ENCODE assay signal across 8 cellular contexts in genomic region chrX:103356897-103357296, GRCh38. TPM values are rescaled to one million over a fixed set of nuclear protein-coding genes. Genes with fewer than 3 reads are reported as not detected.
DNase-seq lines count a peak whose midpoint lies in the region; ATAC-seq, FAIRE-seq and TF ChIP-seq lines count a peak whose summit lies in the region.

No MANE protein-coding gene starts in this region.

- H3K27me3 ChIP-seq in foreskin keratinocyte (no peaks in the 10 kb centered on the region), trophoblast cell (ENCODE audit: insufficient read depth, low read length) (no peaks in the 10 kb centered on the region)

- H4K12ac ChIP-seq in trophoblast cell (ENCODE audit: low read depth, low read length): peak overlapping the region; percentile 8

- H3K4me1 ChIP-seq in foreskin keratinocyte: no peaks in the 10 kb centered on the region
- H3K4me1 ChIP-seq in trophoblast cell (ENCODE audit: control insufficient read depth in 1 of 2, insufficient read depth in 2 of 2, low read length in 2 of 2): no peaks in the 10 kb centered on the region

- no peak overlapping the region for H2AK5ac ChIP-seq in trophoblast cell (ENCODE audit: low read length)

- peak; percentile 53 for ATAC-seq in foreskin keratinocyte

- WGBS in trophoblast cell (ENCODE audit: extremely low coverage, insufficient coverage, insufficient read length): no CpG with 5 or more reads among the region's 13 CpGs

- H3K27ac ChIP-seq in foreskin keratinocyte (peak overlapping the region; percentile 94), trophoblast cell (ENCODE audit: low read depth, low read length) (peak overlapping the region; percentile 89)

- H4K8ac ChIP-seq in trophoblast cell (ENCODE audit: low read depth, low read length): peak overlapping the region; percentile 22

- peak; percentile 10 for DNase-seq in NCI-H748 (lab: John Stamatoyannopoulos, UW; ENCODE audit: unreplicated experiment)
- no peak for DNase-seq in NCI-H748 treated with DMSO at 0.1 percent for 48 hours (lab: John Stamatoyannopoulos, UW)
- DNase-seq in foreskin keratinocyte: no peak
- DNase-seq in trophoblast cell: no peak
- DNase-seq in urothelium cell line (ENCODE audit: low spot score): no peak
- no peak for DNase-seq in NK-92 (lab: John Stamatoyannopoulos, UW; ENCODE audit: unreplicated experiment)
- no peak for DNase-seq in COLO668 (lab: John Stamatoyannopoulos, UW; ENCODE audit: unreplicated experiment)

- peak overlapping the region; percentile 83 for H4K91ac ChIP-seq in trophoblast cell (ENCODE audit: low read depth, low read length)

- H3K9me3 ChIP-seq in trophoblast cell (ENCODE audit: insufficient read depth, low read depth, low read length): no peaks in the 10 kb centered on the region

- peak overlapping the region; percentile 99 for H3K4ac ChIP-seq in trophoblast cell (ENCODE audit: low read depth, low read length)

- H2BK120ac ChIP-seq in trophoblast cell (ENCODE audit: insufficient read depth, low read length, poor library complexity): peak overlapping the region; percentile 57

- H3K79me1 ChIP-seq in trophoblast cell (ENCODE audit: low read length): peaks cover 9% of the 10 kb centered on the region

- no peak overlapping the region for H3K23ac ChIP-seq in trophoblast cell (ENCODE audit: low read length)

- H3K4me3 ChIP-seq in WI38 (ENCODE audit: low read depth, low read length) (peak overlapping the region; percentile 81), trophoblast cell (ENCODE audit: low read depth, low read length) (peak overlapping the region; percentile 90)

- H2BK5ac ChIP-seq in trophoblast cell (ENCODE audit: low read depth, low read length, poor library complexity): peak overlapping the region; percentile 70

- H3K14ac ChIP-seq in trophoblast cell (ENCODE audit: low read length): no peak overlapping the region

- H3K18ac ChIP-seq in trophoblast cell (ENCODE audit: low read length): no peak overlapping the region

- no peak for TF ChIP-seq CTCF in WI38 (IDR thresholded peaks at IDR 0.05; ENCODE audit: low read depth, low read length)
- TF ChIP-seq CTCF in foreskin keratinocyte (conservative IDR thresholded peaks at IDR 0.05): no peak

- no peak overlapping the region for H2BK12ac ChIP-seq in trophoblast cell (ENCODE audit: low read length)

- peaks cover 7% of the 10 kb centered on the region for H3K79me2 ChIP-seq in trophoblast cell (ENCODE audit: control insufficient read depth, insufficient read depth, low read length, poor library complexity)

- H2AFZ ChIP-seq in trophoblast cell (ENCODE audit: insufficient read depth, low read length, poor library complexity): no peak overlapping the region

- peak overlapping the region; percentile 52 for H3K4me2 ChIP-seq in trophoblast cell (ENCODE audit: low read length)

- FAIRE-seq in urothelium cell line (lab: Jason Lieb, UNC): no peak

- peak overlapping the region; percentile 98 for H3K9ac ChIP-seq in trophoblast cell (ENCODE audit: low read length)

- no peaks in the 10 kb centered on the region for H3K36me3 ChIP-seq in trophoblast cell (ENCODE audit: control insufficient read depth in 1 of 2, insufficient read depth in 2 of 2, low read length in 2 of 2)

RNA-seq across cellular contexts. Expression of gene TCEAL9, which starts 0.6 kb away (rescaled TPM):
- 87.4 and 102 TPM in 2 replicates for total RNA-seq in foreskin keratinocyte
- 98.0 and 110 TPM in 2 replicates for polyA plus RNA-seq in foreskin keratinocyte
- 233 and 243 TPM in 2 replicates for polyA plus RNA-seq in trophoblast cell (2013)

RNA-seq across cellular contexts. Expression of gene BEX3, which starts 19.4 kb away (rescaled TPM):
- 156 and 159 TPM in 2 replicates for total RNA-seq in foreskin keratinocyte
- polyA plus RNA-seq in foreskin keratinocyte: 203 and 222 TPM in 2 replicates
- 300 and 305 TPM in 2 replicates for polyA plus RNA-seq in trophoblast cell (2013)

RNA-seq across cellular contexts. Expression of gene TCEAL7, which starts 26.9 kb away (rescaled TPM):
- total RNA-seq in foreskin keratinocyte: 6.5 and 7.8 TPM in 2 replicates
- 5.8 and 8.2 TPM in 2 replicates for polyA plus RNA-seq in foreskin keratinocyte
- polyA plus RNA-seq in trophoblast cell (2013): 4.2 and 4.4 TPM in 2 replicates

RNA-seq across cellular contexts. Expression of gene BEX2, which starts 46.1 kb away (rescaled TPM):
- 7.8 and 9.1 TPM in 2 replicates for total RNA-seq in foreskin keratinocyte
- 10.3 and 12.4 TPM in 2 replicates for polyA plus RNA-seq in foreskin keratinocyte
- polyA plus RNA-seq in trophoblast cell (2013): 19.5 and 20.5 TPM in 2 replicates
